ENCODE assay signal across 1 cellular context in the genomic region with DNA sequence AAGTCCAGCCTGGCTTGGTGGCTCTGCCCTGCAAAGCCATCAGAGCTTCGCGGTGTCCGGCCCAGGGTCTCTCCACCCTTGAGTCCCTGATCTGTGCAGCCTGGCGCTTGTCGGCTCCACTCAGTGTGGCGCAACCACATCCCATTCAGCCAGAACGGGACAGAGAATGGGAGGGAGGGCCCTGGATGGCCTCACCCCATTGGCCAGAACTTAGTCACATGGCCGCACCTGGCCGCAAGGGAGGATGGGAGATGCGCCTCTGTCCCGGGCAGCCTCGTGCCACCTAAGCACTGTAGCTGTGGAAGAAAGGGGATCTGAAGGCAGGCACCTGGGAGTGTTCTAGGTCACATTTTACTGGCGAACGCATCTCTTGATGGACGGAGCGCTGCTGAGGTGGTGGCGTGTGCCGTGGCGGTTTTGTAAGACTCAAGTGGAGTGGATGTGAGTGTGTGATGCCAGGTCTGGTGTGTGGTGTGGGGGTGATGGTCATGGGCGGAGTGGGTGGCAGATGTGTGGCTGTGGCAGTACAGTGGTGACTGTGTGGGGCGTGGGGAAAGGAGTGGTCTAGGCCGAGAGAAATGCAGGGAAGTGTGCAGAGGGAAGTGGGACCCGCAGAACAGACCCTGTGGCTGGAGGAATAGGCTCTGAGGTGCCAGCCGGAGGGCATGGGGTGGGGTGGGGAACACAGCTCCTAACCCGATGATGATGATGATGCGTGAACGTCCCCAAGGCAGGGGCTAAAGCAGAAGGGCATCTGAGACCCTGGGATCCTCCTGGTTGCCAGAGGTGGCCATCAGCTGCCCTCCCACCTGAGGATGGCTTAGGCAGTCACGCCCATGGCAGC.
TF ChIP-seq lines count a peak whose summit lies in the region.

No MANE protein-coding gene starts in this region.

TF ChIP-seq in H1, 55 proteins besides CTCF, POLR2A, EP300 and RAD21:
- TF ChIP-seq CEBPB (IDR thresholded peaks at IDR 0.05; ENCODE audit: low read depth, low read length) = peak; percentile 48; the same call in 1 of the 2 replicates
- TF ChIP-seq SP4 (IDR thresholded peaks at IDR 0.05; ENCODE audit: low read length) = no peak
- TF ChIP-seq, protein P1, sequence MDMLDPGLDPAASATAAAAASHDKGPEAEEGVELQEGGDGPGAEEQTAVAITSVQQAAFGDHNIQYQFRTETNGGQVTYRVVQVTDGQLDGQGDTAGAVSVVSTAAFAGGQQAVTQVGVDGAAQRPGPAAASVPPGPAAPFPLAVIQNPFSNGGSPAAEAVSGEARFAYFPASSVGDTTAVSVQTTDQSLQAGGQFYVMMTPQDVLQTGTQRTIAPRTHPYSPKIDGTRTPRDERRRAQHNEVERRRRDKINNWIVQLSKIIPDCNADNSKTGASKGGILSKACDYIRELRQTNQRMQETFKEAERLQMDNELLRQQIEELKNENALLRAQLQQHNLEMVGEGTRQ (IDR thresholded peaks at IDR 0.05; ENCODE audit: low read length) = peak; percentile 48
- TF ChIP-seq GTF2F1 (IDR thresholded peaks at IDR 0.05; ENCODE audit: borderline replicate concordance, low read depth, low read length) = no peak
- no peak for TF ChIP-seq HDAC6 (IDR thresholded peaks at IDR 0.05; ENCODE audit: low read depth, low read length)
